ENCODE assay signal across 21 cellular contexts in genomic region chr11:108536783-108537182, GRCh38. TPM values are rescaled to one million over a fixed set of nuclear protein-coding genes. Genes with fewer than 3 reads are reported as not detected.
DNase-seq lines count a peak whose midpoint lies in the region; ATAC-seq and TF ChIP-seq lines count a peak whose summit lies in the region.
"Had no signal": no experiment of that assay in that cellular context is flagged by ENCODE, and none has a peak within 500 bp of the region (broad histone marks: within the 10 kb centered on the region; RNA-seq: fewer than 3 reads in every experiment).

No MANE protein-coding gene starts in this region.

- DNase-seq in RWPE2 (ENCODE audit: low spot score) (no peak), esophagus muscularis mucosa (ENCODE audit: extremely low spot score) (peak; percentile 24), mesothelial cell of epicardium (ENCODE audit: low spot score in 2 of 2, unreplicated experiment in 2 of 2) (no peak), type B pancreatic cell (ENCODE audit: extremely low spot score, unreplicated experiment) (no peak), left lobe of liver (ENCODE audit: low spot score) (no peak)
- DNase-seq: ACHN; CD8-positive, alpha-beta memory T cell; DMS53; EL; H7; Karpas-422; NCI-H1417 treated with DMSO at 0.1 percent for 48 hours; NCI-H187 treated with DMSO at 0.1 percent for 48 hours; NCI-H345; NCI-H526; PC-3; RPMI8226 had no signal

- TF ChIP-seq POLR2A in esophagus muscularis mucosa (IDR thresholded peaks at IDR 0.05; ENCODE audit: low read depth), result no peak

- TF ChIP-seq EP300 in esophagus muscularis mucosa (IDR thresholded peaks at IDR 0.05), result no peak

- H3K9me3 Mint-ChIP-seq in mesothelial cell of epicardium (no peaks in the 10 kb centered on the region), type B pancreatic cell (no peaks in the 10 kb centered on the region)
- H3K9me3 Mint-ChIP-seq: CD8-positive, alpha-beta memory T cell had no signal

- H3K9me3 ChIP-seq in RWPE2 (ENCODE audit: severe bottlenecking) (no peaks in the 10 kb centered on the region), esophagus muscularis mucosa (no peaks in the 10 kb centered on the region)

- intact Hi-C loops in esophagus muscularis mucosa (cut with DNase I), result no loop called here

- ATAC-seq in RWPE2 (ENCODE audit: low read depth), result peak; percentile 65; the same call in 1 of the 3 replicates
- no peak for ATAC-seq in left lobe of liver
- ATAC-seq in GM21528 (IDR thresholded peaks at IDR 0.05; ENCODE audit: low FRiP score, unreplicated experiment), result no peak
- no peak for ATAC-seq in GM21786 (IDR thresholded peaks at IDR 0.05; ENCODE audit: unreplicated experiment)
- ATAC-seq: PC-3 had no signal

- H3K4me3 Mint-ChIP-seq in mesothelial cell of epicardium (no peak overlapping the region), type B pancreatic cell (peak overlapping the region; percentile 83)
- H3K4me3 Mint-ChIP-seq: CD8-positive, alpha-beta memory T cell; IgD-negative memory B cell had no signal

- H3K4me1 Mint-ChIP-seq in mesothelial cell of epicardium (peaks cover 30% of the 10 kb centered on the region), type B pancreatic cell (ENCODE audit: unreplicated experiment) (peaks cover 25% of the 10 kb centered on the region)
- H3K4me1 Mint-ChIP-seq: IgD-negative memory B cell had no signal

- H3K27me3 Mint-ChIP-seq in mesothelial cell of epicardium (ENCODE audit: low read depth), result no peaks in the 10 kb centered on the region
- H3K27me3 Mint-ChIP-seq in type B pancreatic cell, result no peaks in the 10 kb centered on the region

- H3K27ac ChIP-seq in RWPE2 (ENCODE audit: poor library complexity, severe bottlenecking) (no peak overlapping the region), esophagus muscularis mucosa (replicated peaks in 1 of 4) (no peak overlapping the region)
- H3K27ac ChIP-seq: HL-60 had no signal

- peak overlapping the region; percentile 31 for H3K27ac Mint-ChIP-seq in mesothelial cell of epicardium
- H3K27ac Mint-ChIP-seq in type B pancreatic cell, result peak overlapping the region; percentile 86
- H3K27ac Mint-ChIP-seq: CD8-positive, alpha-beta memory T cell; IgD-negative memory B cell had no signal

- WGBS in esophagus muscularis mucosa, result 85% methylated on average over 5 of the region's 5 CpGs

- H3K4me1 ChIP-seq in RWPE2 (ENCODE audit: insufficient read depth, poor library complexity, severe bottlenecking) (no peaks in the 10 kb centered on the region), esophagus muscularis mucosa (no peaks in the 10 kb centered on the region)

- no peaks in the 10 kb centered on the region for H3K36me3 ChIP-seq in RWPE2 (ENCODE audit: low read depth)
- H3K36me3 ChIP-seq in esophagus muscularis mucosa, result no peaks in the 10 kb centered on the region

- no peak for TF ChIP-seq CTCF in RWPE2 (IDR thresholded peaks at IDR 0.05; ENCODE audit: poor library complexity, severe bottlenecking)
- no peak for TF ChIP-seq CTCF in esophagus muscularis mucosa (IDR thresholded peaks at IDR 0.05)
- no peak for TF ChIP-seq CTCF in mesothelial cell of epicardium (IDR thresholded peaks at IDR 0.05; ENCODE audit: unreplicated experiment)
- no peak for TF ChIP-seq CTCF in type B pancreatic cell (conservative IDR thresholded peaks at IDR 0.05)

- H3K27me3 ChIP-seq in RWPE2 (ENCODE audit: insufficient read depth, poor library complexity, severe bottlenecking) (no peaks in the 10 kb centered on the region), esophagus muscularis mucosa (no peaks in the 10 kb centered on the region)

- H3K4me3 ChIP-seq in RWPE2 (ENCODE audit: severe bottlenecking) (no peak overlapping the region), esophagus muscularis mucosa (no peak overlapping the region)

- H3K36me3 Mint-ChIP-seq in mesothelial cell of epicardium, result peaks cover 21% of the 10 kb centered on the region
- peaks cover 6% of the 10 kb centered on the region for H3K36me3 Mint-ChIP-seq in type B pancreatic cell

RNA-seq across cellular contexts. Expression of gene POGLUT3, which starts 38.6 kb away (rescaled TPM):
- total RNA-seq in esophagus muscularis mucosa (10 to 100 TPM; 18.8 to 24.0 (median 19.6) TPM), mesothelial cell of epicardium (39.6 to 41.5 TPM (median 40.1 TPM) in 3 replicates), type B pancreatic cell (ENCODE audit: low replicate concordance) (19.2 and 23.8 TPM in 2 replicates), left lobe of liver (7.2 TPM)

RNA-seq across cellular contexts. Expression of gene EXPH5, which starts 56.8 kb away (rescaled TPM):
- 1 to 10 TPM; 1.4 to 1.8 (median 1.6) TPM for total RNA-seq in esophagus muscularis mucosa
- total RNA-seq in mesothelial cell of epicardium, result 27.2 to 30.5 TPM (median 28.2 TPM) in 3 replicates
- total RNA-seq in type B pancreatic cell (ENCODE audit: low replicate concordance), result 15.2 and 37.4 TPM in 2 replicates
- 12.8 TPM for total RNA-seq in left lobe of liver
